Comparison of ENCODE assay signal across 13 cellular contexts in the genomic region with DNA sequence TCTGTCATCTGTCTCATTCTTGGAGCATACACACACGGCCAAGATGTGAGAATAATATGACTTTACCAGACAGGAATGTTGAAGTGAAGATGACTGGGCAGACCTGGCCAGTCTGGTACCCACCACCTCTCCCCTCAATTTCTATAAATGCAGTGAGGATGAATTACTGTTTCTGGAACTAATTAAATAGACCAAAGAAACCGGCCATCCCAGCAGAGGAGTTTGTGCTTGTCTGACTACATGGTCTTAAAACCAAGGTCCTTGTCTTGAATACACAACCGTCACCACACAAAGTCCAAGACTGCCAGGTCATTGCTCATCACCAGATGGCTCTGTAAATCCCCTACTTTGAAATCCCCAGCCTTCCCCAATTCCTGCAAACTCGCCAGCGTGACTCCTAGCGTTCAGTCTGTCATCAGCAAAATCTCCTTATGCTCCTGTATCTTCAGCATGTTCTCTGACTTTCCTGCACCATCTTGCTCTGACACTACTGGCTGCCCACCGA.
DNase-seq lines count a peak whose midpoint lies in the region; ATAC-seq and TF ChIP-seq lines count a peak whose summit lies in the region.
"Had no signal": no experiment of that assay in that cellular context is flagged by ENCODE, and none has a peak within 500 bp of the region (broad histone marks: within the 10 kb centered on the region; RNA-seq: fewer than 3 reads in every experiment).

No MANE protein-coding gene starts in this region.

- CTCF ChIA-PET in RWPE1 (lab: Yijun Ruan, JAX), result no interaction called here
- CTCF ChIA-PET in WTC11 (lab: Charles Lee), result no interaction called here

- peaks cover 6% of the 10 kb centered on the region; the same call in 1 of the 2 replicates for H3K9me3 Mint-ChIP-seq in WTC11

- H3K36me3 ChIP-seq in fibroblast of lung (ENCODE audit: control insufficient read depth, insufficient read depth, low read length) (no peaks in the 10 kb centered on the region), smooth muscle cell (ENCODE audit: low read depth) (no peaks in the 10 kb centered on the region)
- H3K36me3 ChIP-seq: cardiac muscle cell, spleen had no signal

- no peaks in the 10 kb centered on the region for H3K36me3 Mint-ChIP-seq in WTC11

- H2AFZ ChIP-seq in fibroblast of lung (ENCODE audit: low read length), result no peak overlapping the region
- H2AFZ ChIP-seq in smooth muscle cell (ENCODE audit: low read depth), result no peak overlapping the region

- H3K27ac Mint-ChIP-seq in WTC11, result no peak overlapping the region

- WGBS in smooth muscle cell (ENCODE audit: low lambda C conversion rate), result 19% methylated on average over 7 of the region's 7 CpGs

- H3K27ac ChIP-seq in RWPE1 (peak overlapping the region; percentile 88), fibroblast of lung (ENCODE audit: insufficient read depth, low read length) (no peak overlapping the region), smooth muscle cell (ENCODE audit: low read depth) (peak overlapping the region; percentile 100)
- H3K27ac ChIP-seq: cardiac muscle cell had no signal

- H3K4me1 ChIP-seq in fibroblast of lung (ENCODE audit: control insufficient read depth, extremely low read depth, insufficient read depth, low read length) (no peaks in the 10 kb centered on the region), smooth muscle cell (ENCODE audit: low read depth) (peaks cover 10% of the 10 kb centered on the region)

- no peaks in the 10 kb centered on the region for H4K20me1 ChIP-seq in fibroblast of lung (ENCODE audit: control insufficient read depth, extremely low read depth, insufficient read depth, low read length)
- no peaks in the 10 kb centered on the region for H4K20me1 ChIP-seq in smooth muscle cell (ENCODE audit: low read depth)

- H3K27me3 Mint-ChIP-seq in WTC11 (ENCODE audit: low read depth), result no peaks in the 10 kb centered on the region

- peaks cover 28% of the 10 kb centered on the region for H3F3A ChIP-seq in smooth muscle cell (ENCODE audit: low read depth)

- no peak overlapping the region for H3K4me3 Mint-ChIP-seq in WTC11

- POLR2A ChIA-PET in RWPE1 (lab: Yijun Ruan, JAX; ENCODE audit: low non-redundant PET), result no interaction called here
- POLR2A ChIA-PET in WTC11 (lab: Charles Lee), result no interaction called here

- H3K79me2 ChIP-seq in fibroblast of lung (ENCODE audit: control insufficient read depth, insufficient read depth, low read length) (no peaks in the 10 kb centered on the region), smooth muscle cell (ENCODE audit: low read depth) (peaks cover 35% of the 10 kb centered on the region)

- ATAC-seq in HG02623 (IDR thresholded peaks at IDR 0.05; ENCODE audit: unreplicated experiment) (no peak), HG03135 (IDR thresholded peaks at IDR 0.05; ENCODE audit: unreplicated experiment) (no peak), WTC11 (no peak)

- DNase-seq in GM12865 (ENCODE audit: low read depth), result peak; percentile 14
- peak; percentile 64 for DNase-seq in RWPE1 (ENCODE audit: low spot score)
- peak; percentile 76 to 82 for DNase-seq in fibroblast of lung (ENCODE audit: low read depth in 2 of 2)
- DNase-seq in smooth muscle cell (lab: John Stamatoyannopoulos, UW; ENCODE audit: unreplicated experiment), result peak; percentile 10
- DNase-seq in GM13976 (ENCODE audit: low spot score), result no peak
- DNase-seq in WTC11 (ENCODE audit: low spot score), result no peak
- DNase-seq: activated CD8-positive, alpha-beta memory T cell treated with anti-CD3 and anti-CD28 coated beads, Interleukin-2, amount 50 U/mL, for 48 hours; head of caudate nucleus; NCI-H1092 treated with DMSO at 0.1 percent for 48 hours; spleen had no signal

- in situ Hi-C loops in GM13976 (cut with MboI; ENCODE audit: low sequenced_read_pairs, unreplicated experiment), result no loop called here

- no peak overlapping the region for H3K4me2 ChIP-seq in fibroblast of lung (ENCODE audit: extremely low read depth, insufficient read depth, low read length)
- H3K4me2 ChIP-seq in smooth muscle cell, result peak overlapping the region; percentile 81

- H3K9ac ChIP-seq in fibroblast of lung (ENCODE audit: insufficient read depth, low read length) (no peak overlapping the region), smooth muscle cell (ENCODE audit: low read depth) (peak overlapping the region; percentile 98)

- H3K9me3 ChIP-seq in fibroblast of lung (ENCODE audit: control insufficient read depth, insufficient read depth, low read depth, low read length), result no peaks in the 10 kb centered on the region
- no peaks in the 10 kb centered on the region for H3K9me3 ChIP-seq in smooth muscle cell (replicated peaks; ENCODE audit: low read depth)
- H3K9me3 ChIP-seq: spleen had no signal

- H3K4me3 ChIP-seq in GM12865 (ENCODE audit: low read depth, low read length), result no peak overlapping the region
- no peak overlapping the region for H3K4me3 ChIP-seq in fibroblast of lung (replicated peaks in 1 of 4; ENCODE audit: control extremely low read depth in 1 of 4, insufficient read depth in 1 of 4, low read depth in 3 of 4, low read length in 4 of 4)
- H3K4me3 ChIP-seq in smooth muscle cell, result peak overlapping the region; percentile 24
- H3K4me3 ChIP-seq: cardiac muscle cell, spleen had no signal

- H3K4me1 Mint-ChIP-seq in WTC11, result no peaks in the 10 kb centered on the region

- H3K27me3 ChIP-seq in fibroblast of lung (ENCODE audit: control insufficient read depth, insufficient read depth, low read length) (no peaks in the 10 kb centered on the region), smooth muscle cell (ENCODE audit: low read depth) (no peaks in the 10 kb centered on the region)
- H3K27me3 ChIP-seq: cardiac muscle cell, spleen had no signal

- TF ChIP-seq CTCF in GM12865 (IDR thresholded peaks at IDR 0.05; ENCODE audit: insufficient read depth, low read depth, low read length, missing control alignments) (no peak), RWPE1 (conservative IDR thresholded peaks at IDR 0.05; ENCODE audit: low read depth) (no peak), fibroblast of lung (conservative IDR thresholded peaks at IDR 0.05 in 1 of 2, IDR thresholded peaks at IDR 0.05 in 1 of 2; ENCODE audit: low read depth in 1 of 2, low read length in 2 of 2) (no peak), smooth muscle cell (IDR thresholded peaks at IDR 0.05; ENCODE audit: borderline replicate concordance, insufficient read depth, poor library complexity, severe bottlenecking) (no peak), GM13976 (IDR thresholded peaks at IDR 0.05; ENCODE audit: borderline replicate concordance, control extremely low read depth, extremely low read depth, insufficient read depth, missing control alignments) (no peak), WTC11 (IDR thresholded peaks at IDR 0.05) (no peak)

TF ChIP-seq in WTC11, 78 proteins besides CTCF, POLR2A, EP300 and RAD21:
- TF ChIP-seq ELF4 (CRISPR knock-in tag; IDR thresholded peaks at IDR 0.05; ENCODE audit: low read depth), result no peak
- no peak for TF ChIP-seq CREB1 (CRISPR knock-in tag; IDR thresholded peaks at IDR 0.05)
- TF ChIP-seq GTF2I (CRISPR knock-in tag; conservative IDR thresholded peaks at IDR 0.05), result no peak
- no peak for TF ChIP-seq HMGA2 (CRISPR knock-in tag; IDR thresholded peaks at IDR 0.05)
- TF ChIP-seq, protein P1, sequence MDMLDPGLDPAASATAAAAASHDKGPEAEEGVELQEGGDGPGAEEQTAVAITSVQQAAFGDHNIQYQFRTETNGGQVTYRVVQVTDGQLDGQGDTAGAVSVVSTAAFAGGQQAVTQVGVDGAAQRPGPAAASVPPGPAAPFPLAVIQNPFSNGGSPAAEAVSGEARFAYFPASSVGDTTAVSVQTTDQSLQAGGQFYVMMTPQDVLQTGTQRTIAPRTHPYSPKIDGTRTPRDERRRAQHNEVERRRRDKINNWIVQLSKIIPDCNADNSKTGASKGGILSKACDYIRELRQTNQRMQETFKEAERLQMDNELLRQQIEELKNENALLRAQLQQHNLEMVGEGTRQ (CRISPR knock-in tag; IDR thresholded peaks at IDR 0.05), result no peak
- TF ChIP-seq TP53 (CRISPR knock-in tag; IDR thresholded peaks at IDR 0.05), result no peak

Comparison
In these comparisons a context has a peak if more than half of its experiments do, and no peak if none do; other contexts are left out.
1. DNase-seq: peak in GM12865 (single experiment), RWPE1 (single experiment), fibroblast of lung (2 of 2) and smooth muscle cell (single experiment); none in GM13976 (single experiment) and WTC11 (single experiment).